In genomic region chr18:23231340-23232021, GRCh38 we compare ENCODE assay signal across 8 cellular contexts.
DNase-seq lines count a peak whose midpoint lies in the region; ATAC-seq lines count a peak whose summit lies in the region.

No MANE protein-coding gene starts in this region.

- H3K27me3 ChIP-seq in mucosa of rectum (ENCODE audit: control insufficient read depth in 2 of 2, insufficient read depth in 2 of 2, low read length in 2 of 2) = peaks cover 0 to 3% of the 10 kb centered on the region in 2 donors

- H3K27ac ChIP-seq in caudate nucleus (ENCODE audit: low read depth, low read length) (peak overlapping the region; percentile 13), mucosa of rectum (ENCODE audit: low read depth in 2 of 2, low read length in 2 of 2) (peak overlapping the region; percentile 32 to 71)

- H3K9me3 ChIP-seq in mucosa of rectum (ENCODE audit: control insufficient read depth in 2 of 2, low read length in 2 of 2) = no peaks in the 10 kb centered on the region

- H3K4me3 ChIP-seq in mucosa of rectum (ENCODE audit: low read length in 2 of 2) = no peak overlapping the region

- no peak overlapping the region for H3K9ac ChIP-seq in mucosa of rectum (ENCODE audit: low read depth in 1 of 2, low read length in 2 of 2)

- ATAC-seq in GM19397 (IDR thresholded peaks at IDR 0.05; ENCODE audit: unreplicated experiment) (peak; percentile 79), HG03565 (IDR thresholded peaks at IDR 0.05; ENCODE audit: unreplicated experiment) (peak; percentile 83)
- ATAC-seq in activated CD4-positive, CD25-positive, alpha-beta regulatory T cell treated with anti-CD3 and anti-CD28 coated beads, Interleukin-2, amount 50 U/mL, for 24 hours = peak; percentile 93 to 95

- no peaks in the 10 kb centered on the region for H3K36me3 ChIP-seq in mucosa of rectum (ENCODE audit: control insufficient read depth in 2 of 2, insufficient read depth in 2 of 2, low read length in 2 of 2)

- DNase-seq in AG08396 (ENCODE audit: low spot score) = peak; percentile 77
- DNase-seq in caudate nucleus (lab: John Stamatoyannopoulos, UW) = peak in 2 of 61 donors; percentile 2 to 16
- DNase-seq in stimulated activated naive CD4-positive, alpha-beta T cell treated with Interleukin-2 at 50 U/mL for 16 hours (lab: John Stamatoyannopoulos, UW) = peak; percentile 72
- no peak for DNase-seq in NCI-H748 (lab: John Stamatoyannopoulos, UW; ENCODE audit: unreplicated experiment)

- H3K4me1 ChIP-seq in mucosa of rectum (ENCODE audit: control insufficient read depth in 2 of 2, insufficient read depth in 2 of 2, low read length in 2 of 2) = peaks cover 3 to 6% of the 10 kb centered on the region in 2 donors
